Comparison of ENCODE assay signal across 34 cellular contexts in the genomic region with DNA sequence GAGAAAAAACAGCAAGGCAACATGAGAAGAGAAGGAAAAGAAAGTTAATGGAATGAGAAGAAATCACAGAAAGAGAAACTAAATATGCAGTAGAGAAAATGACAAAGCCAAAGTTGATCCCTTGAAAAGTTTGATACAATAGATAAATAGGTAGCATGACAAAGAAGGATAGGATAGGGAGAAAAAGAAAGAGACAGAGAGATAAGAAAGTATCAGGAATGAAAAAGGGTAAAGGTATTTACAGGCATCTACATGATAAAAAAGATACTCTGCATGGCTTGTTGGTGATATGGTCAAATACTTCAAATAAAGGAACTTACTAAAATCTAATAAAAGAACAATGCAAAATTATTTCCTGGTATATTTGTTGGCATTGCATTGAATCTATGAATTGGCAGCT.
"Had no signal": no experiment of that assay in that cellular context is flagged by ENCODE, and none has a peak within 500 bp of the region (broad histone marks: within the 10 kb centered on the region; RNA-seq: fewer than 3 reads in every experiment).

No MANE protein-coding gene starts in this region.

- H3K4me1 ChIP-seq: adrenal gland, breast epithelium, colonic mucosa had no signal

- H3K36me3 ChIP-seq: adrenal gland, breast epithelium, cardiac muscle cell, colonic mucosa, WERI-Rb-1 had no signal

- H3K4me3 ChIP-seq: adrenal gland, breast epithelium, cardiac muscle cell, colonic mucosa had no signal

- H3K9me3 Mint-ChIP-seq: activated CD4-positive, alpha-beta T cell treated with anti-CD3 and anti-CD28 coated beads, Interleukin-2, amount 10 ng/mL, durations not matched to agents 24 days and 14 days; activated T-helper 1 cell treated with anti-CD3 and anti-CD28 coated beads, Interleukin-12 subunit alpha, Interleukin-12 subunit beta, Interleukin-2, Interleukin-4 antibody, amounts not matched to agents 30 ng/mL and 10 ng/mL and 1 ng/mL, durations not matched to agents 14 hours and 24 hours and 36 hours; activated T-helper 2 cell treated with anti-CD3 and anti-CD28 coated beads, Interferon-gamma antibody, Interleukin-2, Interleukin-4, amounts not matched to agents 10 μg/mL and 5 μg/mL and 100 μg/mL, durations not matched to agents 14 hours and 24 hours and 36 hours; T-helper 1 cell treated with Interleukin-12 subunit alpha and Interleukin-12 subunit beta and Interleukin-4 antibody, amounts not matched to agents 30 μg/mL and 1 μg/mL, for 36 hours had no signal

- H3K9me3 ChIP-seq: adrenal gland, colonic mucosa had no signal

- H3K27me3 ChIP-seq: adrenal gland, breast epithelium, cardiac muscle cell, colonic mucosa had no signal

- H3K36me3 Mint-ChIP-seq: activated CD4-positive, alpha-beta memory T cell treated with anti-CD3 and anti-CD28 coated beads for 36 hours; activated CD8-positive, alpha-beta memory T cell treated with anti-CD3 and anti-CD28 coated beads, Interleukin-2, amount 10 ng/mL, durations not matched to agents 7 days and 5 days; activated naive CD4-positive, alpha-beta T cell treated with anti-CD3 and anti-CD28 coated beads, Interleukin-2, amount 50 U/mL, for 24 hours; activated naive CD8-positive, alpha-beta T cell treated with anti-CD3 and anti-CD28 coated beads for 36 hours; brain; T-cell had no signal

- H3K4me3 Mint-ChIP-seq: activated CD4-positive, alpha-beta memory T cell treated with anti-CD3 and anti-CD28 coated beads for 36 hours; activated CD4-positive, alpha-beta T cell treated with anti-CD3 and anti-CD28 coated beads for 36 hours; activated CD4-positive, alpha-beta T cell treated with anti-CD3 and anti-CD28 coated beads, Interleukin-2, amount 10 ng/mL, durations not matched to agents 24 days and 14 days; activated CD8-positive, alpha-beta memory T cell treated with anti-CD3 and anti-CD28 coated beads, Interleukin-2, amount 10 ng/mL, durations not matched to agents 7 days and 5 days; activated CD8-positive, alpha-beta T cell treated with anti-CD3 and anti-CD28 coated beads, Interleukin-2, amount 10 ng/mL, durations not matched to agents 7 days and 5 days; activated naive CD4-positive, alpha-beta T cell treated with anti-CD3 and anti-CD28 coated beads for 36 hours; activated naive CD4-positive, alpha-beta T cell treated with anti-CD3 and anti-CD28 coated beads, Interleukin-2, amount 50 U/mL, for 24 hours; activated naive CD8-positive, alpha-beta T cell treated with anti-CD3 and anti-CD28 coated beads for 36 hours; activated naive CD8-positive, alpha-beta T cell treated with anti-CD3 and anti-CD28 coated beads, Interleukin-2, amount 50 U/mL, for 24 hours; activated T-helper 1 cell treated with anti-CD3 and anti-CD28 coated beads, Interleukin-12 subunit alpha, Interleukin-12 subunit beta, Interleukin-2, Interleukin-4 antibody, amounts not matched to agents 30 ng/mL and 10 ng/mL and 1 ng/mL, durations not matched to agents 14 hours and 24 hours and 36 hours; brain; T-cell; T-helper 1 cell treated with Interleukin-12 subunit alpha and Interleukin-12 subunit beta and Interleukin-4 antibody, amounts not matched to agents 30 μg/mL and 1 μg/mL, for 36 hours had no signal

- H3K27ac Mint-ChIP-seq: activated CD4-positive, alpha-beta memory T cell treated with anti-CD3 and anti-CD28 coated beads for 36 hours; activated CD4-positive, alpha-beta T cell treated with anti-CD3 and anti-CD28 coated beads for 36 hours; activated CD4-positive, alpha-beta T cell treated with anti-CD3 and anti-CD28 coated beads, Interleukin-2, amount 10 ng/mL, durations not matched to agents 24 days and 14 days; activated CD8-positive, alpha-beta memory T cell treated with anti-CD3 and anti-CD28 coated beads, Interleukin-2, amount 10 ng/mL, durations not matched to agents 7 days and 5 days; activated CD8-positive, alpha-beta T cell treated with anti-CD3 and anti-CD28 coated beads, Interleukin-2, amount 10 ng/mL, durations not matched to agents 7 days and 5 days; activated naive CD4-positive, alpha-beta T cell treated with anti-CD3 and anti-CD28 coated beads for 36 hours; activated naive CD4-positive, alpha-beta T cell treated with anti-CD3 and anti-CD28 coated beads, Interleukin-2, amount 50 U/mL, for 24 hours; activated naive CD8-positive, alpha-beta T cell treated with anti-CD3 and anti-CD28 coated beads for 36 hours; activated naive CD8-positive, alpha-beta T cell treated with anti-CD3 and anti-CD28 coated beads, Interleukin-2, amount 50 U/mL, for 24 hours; activated T-helper 1 cell treated with anti-CD3 and anti-CD28 coated beads, Interleukin-12 subunit alpha, Interleukin-12 subunit beta, Interleukin-2, Interleukin-4 antibody, amounts not matched to agents 30 ng/mL and 10 ng/mL and 1 ng/mL, durations not matched to agents 14 hours and 24 hours and 36 hours; activated T-helper 2 cell treated with anti-CD3 and anti-CD28 coated beads, Interferon-gamma antibody, Interleukin-2, Interleukin-4, amounts not matched to agents 10 μg/mL and 5 μg/mL and 100 μg/mL, durations not matched to agents 14 hours and 24 hours and 36 hours; brain; T-cell; T-helper 1 cell treated with Interleukin-12 subunit alpha and Interleukin-12 subunit beta and Interleukin-4 antibody, amounts not matched to agents 30 μg/mL and 1 μg/mL, for 36 hours had no signal

- H3K4me1 Mint-ChIP-seq: activated CD4-positive, alpha-beta T cell treated with anti-CD3 and anti-CD28 coated beads for 36 hours; activated CD4-positive, alpha-beta T cell treated with anti-CD3 and anti-CD28 coated beads, Interleukin-2, amount 10 ng/mL, durations not matched to agents 24 days and 14 days; activated CD8-positive, alpha-beta memory T cell treated with anti-CD3 and anti-CD28 coated beads, Interleukin-2, amount 10 ng/mL, durations not matched to agents 7 days and 5 days; activated naive CD4-positive, alpha-beta T cell treated with anti-CD3 and anti-CD28 coated beads, Interleukin-2, amount 50 U/mL, for 24 hours; activated naive CD8-positive, alpha-beta T cell treated with anti-CD3 and anti-CD28 coated beads for 36 hours; activated naive CD8-positive, alpha-beta T cell treated with anti-CD3 and anti-CD28 coated beads, Interleukin-2, amount 50 U/mL, for 24 hours; brain; T-cell had no signal

- H3K27me3 Mint-ChIP-seq: activated CD4-positive, alpha-beta memory T cell treated with anti-CD3 and anti-CD28 coated beads for 36 hours; activated CD4-positive, alpha-beta T cell treated with anti-CD3 and anti-CD28 coated beads for 36 hours; activated CD4-positive, alpha-beta T cell treated with anti-CD3 and anti-CD28 coated beads, Interleukin-2, amount 10 ng/mL, durations not matched to agents 24 days and 14 days; activated CD8-positive, alpha-beta memory T cell treated with anti-CD3 and anti-CD28 coated beads, Interleukin-2, amount 10 ng/mL, durations not matched to agents 7 days and 5 days; activated naive CD4-positive, alpha-beta T cell treated with anti-CD3 and anti-CD28 coated beads, Interleukin-2, amount 50 U/mL, for 24 hours; activated naive CD8-positive, alpha-beta T cell treated with anti-CD3 and anti-CD28 coated beads for 36 hours; T-cell had no signal

- DNase-seq: activated CD4-positive, alpha-beta memory T cell treated with anti-CD3 and anti-CD28 coated beads for 36 hours; activated CD4-positive, alpha-beta T cell treated with anti-CD3 and anti-CD28 coated beads for 36 hours; activated CD4-positive, alpha-beta T cell treated with anti-CD3 and anti-CD28 coated beads, Interleukin-2, amount 10 ng/mL, durations not matched to agents 24 days and 14 days; activated CD4-positive, CD25-positive, alpha-beta regulatory T cell; activated CD4-positive, CD25-positive, alpha-beta regulatory T cell treated with anti-CD3 and anti-CD28 coated beads, Interleukin-2, amount 50 U/mL, for 72 hours; activated CD8-positive, alpha-beta memory T cell treated with anti-CD3 and anti-CD28 coated beads, Interleukin-2, amount 10 ng/mL, durations not matched to agents 7 days and 5 days; activated CD8-positive, alpha-beta memory T cell treated with anti-CD3 and anti-CD28 coated beads, Interleukin-2, amount 50 U/mL, for 4 hours; activated CD8-positive, alpha-beta T cell treated with anti-CD3 and anti-CD28 coated beads, Interleukin-2, amount 10 ng/mL, durations not matched to agents 7 days and 5 days; activated effector memory CD4-positive, alpha-beta T cell treated with anti-CD3 and anti-CD28 coated beads, Interleukin-2, amount 50 U/mL, for 16 hours; activated naive CD4-positive, alpha-beta T cell treated with anti-CD3 and anti-CD28 coated beads for 36 hours; activated naive CD8-positive, alpha-beta T cell treated with anti-CD3 and anti-CD28 coated beads for 36 hours; activated naive CD8-positive, alpha-beta T cell treated with anti-CD3 and anti-CD28 coated beads, Interleukin-2, amount 50 U/mL, for 24 hours; activated T-cell treated with anti-CD3 and anti-CD28 coated beads, Interleukin-2, amount 50 U/mL, for 1 hour; activated T-cell treated with anti-CD3 and anti-CD28 coated beads, Interleukin-2, amount 50 U/mL, for 48 hours; adrenal gland; amygdala; aorta; central memory CD4-positive, alpha-beta T cell; cerebellar nuclear complex; colonic mucosa; effector CD8-positive, alpha-beta T cell; foreskin fibroblast; head of caudate nucleus; T-cell; T-helper 9 cell; WERI-Rb-1 had no signal

- H3K27ac ChIP-seq: adrenal gland, breast epithelium, cardiac muscle cell, colonic mucosa, WERI-Rb-1 had no signal

- ATAC-seq: activated CD4-positive, alpha-beta T cell treated with anti-CD3 and anti-CD28 coated beads for 36 hours; activated CD8-positive, alpha-beta memory T cell treated with anti-CD3 and anti-CD28 coated beads, Interleukin-2, amount 10 ng/mL, durations not matched to agents 7 days and 5 days; activated CD8-positive, alpha-beta T cell treated with anti-CD3 and anti-CD28 coated beads, Interleukin-2, amount 10 ng/mL, durations not matched to agents 7 days and 5 days; activated naive CD8-positive, alpha-beta T cell treated with anti-CD3 and anti-CD28 coated beads, Interleukin-2, amount 50 U/mL, for 24 hours; esophagus mucosa; T-cell had no signal
